ENCODE assay signal across 1 cellular context in genomic region chr17:34961093-34961911, GRCh38.
TF ChIP-seq lines count a peak whose summit lies in the region.

Gene CCT6B (minus strand): TSS chr17:34961460. CDS start chr17:34961393, 67 bp downstream.
Gene ZNF830 (plus strand): TSS chr17:34961540. CDS start chr17:34961567, 27 bp downstream.

TF ChIP-seq in HepG2, 621 proteins besides CTCF, POLR2A, EP300 and RAD21 (continued from another document and continues in another):
- TF ChIP-seq BCL3 (CRISPR knock-in tag; IDR thresholded peaks at IDR 0.05) (no peak; the same call in 1 of the 2 replicates), NFYC (CRISPR knock-in tag; IDR thresholded peaks at IDR 0.05) (peak; percentile 87), ISX (CRISPR knock-in tag; conservative IDR thresholded peaks at IDR 0.05) (0 out of 2 replicates have a peak, but pooled peaks have one; percentile 67), MAFF (IDR thresholded peaks at IDR 0.05; ENCODE audit: low read depth, low read length) (no peak), ISL2 (CRISPR knock-in tag; IDR thresholded peaks at IDR 0.05) (peak; percentile 68; the same call in 1 of the 2 replicates), ZNF567 (CRISPR knock-in tag; IDR thresholded peaks at IDR 0.05; ENCODE audit: borderline replicate concordance) (peak; percentile 68; the same call in 1 of the 2 replicates), ZNF572 (CRISPR knock-in tag; IDR thresholded peaks at IDR 0.05) (0 out of 2 replicates have a peak, but pooled peaks have one; percentile 22), ZNF230 (CRISPR knock-in tag; IDR thresholded peaks at IDR 0.05) (0 out of 2 replicates have a peak, but pooled peaks have one; percentile 64), ZBTB40 (IDR thresholded peaks at IDR 0.05) (peak; percentile 42; the same call in 1 of the 2 replicates), ZBTB40 (CRISPR knock-in tag; IDR thresholded peaks at IDR 0.05) (peak; percentile 74; the same call in 1 of the 2 replicates), ZNF530 (CRISPR knock-in tag; IDR thresholded peaks at IDR 0.05; ENCODE audit: low read depth) (no peak), RFXANK (CRISPR knock-in tag; IDR thresholded peaks at IDR 0.05) (no peak), ZNF136 (CRISPR knock-in tag; IDR thresholded peaks at IDR 0.05; ENCODE audit: low read depth) (no peak; the same call in 1 of the 2 replicates), TFAP4 (IDR thresholded peaks at IDR 0.05; ENCODE audit: borderline replicate concordance, low read depth) (no peak), DNMT1 (CRISPR knock-in tag; IDR thresholded peaks at IDR 0.05) (no peak), TFDP1 (CRISPR knock-in tag; IDR thresholded peaks at IDR 0.05; ENCODE audit: borderline replicate concordance) (no peak; the same call in 1 of the 2 replicates), RFX5 (IDR thresholded peaks at IDR 0.05; ENCODE audit: low read depth, low read length) (no peak; the same call in 1 of the 2 replicates), ZNF329 (CRISPR knock-in tag; IDR thresholded peaks at IDR 0.05; ENCODE audit: low read depth) (0 out of 2 replicates have a peak, but pooled peaks have one; percentile 55), CENPT (CRISPR knock-in tag; IDR thresholded peaks at IDR 0.05; ENCODE audit: low read depth) (0 out of 2 replicates have a peak, but pooled peaks have one; percentile 20), CHCHD3 (CRISPR knock-in tag; IDR thresholded peaks at IDR 0.05) (no peak), KAT8 (CRISPR knock-in tag; IDR thresholded peaks at IDR 0.05) (peak; percentile 98), KDM5A (IDR thresholded peaks at IDR 0.05; ENCODE audit: borderline replicate concordance, low read length) (peak; percentile 100), ZKSCAN5 (CRISPR knock-in tag; IDR thresholded peaks at IDR 0.05) (no peak), ZNF563 (CRISPR knock-in tag; IDR thresholded peaks at IDR 0.05) (0 out of 2 replicates have a peak, but pooled peaks have one; percentile 21), SAFB2 (CRISPR knock-in tag; IDR thresholded peaks at IDR 0.05; ENCODE audit: borderline replicate concordance, low read depth) (peak; percentile 73; the same call in 1 of the 2 replicates), ZNF441 (CRISPR knock-in tag; IDR thresholded peaks at IDR 0.05; ENCODE audit: borderline replicate concordance) (peak; percentile 80; the same call in 1 of the 2 replicates), ZNF280D (CRISPR knock-in tag; IDR thresholded peaks at IDR 0.05) (no peak), SRY (CRISPR knock-in tag; IDR thresholded peaks at IDR 0.05) (peak; percentile 91; the same call in 1 of the 2 replicates), EEA1 (CRISPR knock-in tag; IDR thresholded peaks at IDR 0.05; ENCODE audit: borderline replicate concordance) (no peak), ZNF333 (CRISPR knock-in tag; IDR thresholded peaks at IDR 0.05; ENCODE audit: borderline replicate concordance) (no peak), CBFB (CRISPR knock-in tag; IDR thresholded peaks at IDR 0.05) (peak; percentile 24; the same call in 1 of the 2 replicates), ZNF17 (CRISPR knock-in tag; IDR thresholded peaks at IDR 0.05) (no peak), KDM1A (CRISPR knock-in tag; IDR thresholded peaks at IDR 0.05) (no peak), ZBTB3 (CRISPR knock-in tag; IDR thresholded peaks at IDR 0.05; ENCODE audit: borderline replicate concordance, low read depth) (no peak), PREB (CRISPR knock-in tag; IDR thresholded peaks at IDR 0.05) (no peak), ZNF20 (CRISPR knock-in tag; IDR thresholded peaks at IDR 0.05) (0 out of 2 replicates have a peak, but pooled peaks have one; percentile 44), DMTF1 (CRISPR knock-in tag; IDR thresholded peaks at IDR 0.05) (no peak), IRF2 (CRISPR knock-in tag; IDR thresholded peaks at IDR 0.05) (peak; percentile 73; the same call in 1 of the 2 replicates), MXI1 (IDR thresholded peaks at IDR 0.05; ENCODE audit: borderline replicate concordance, low read depth, low read length) (peak; percentile 54; the same call in 1 of the 3 replicates), ZBTB1 (CRISPR knock-in tag; IDR thresholded peaks at IDR 0.05; ENCODE audit: borderline replicate concordance) (no peak), ZSCAN20 (CRISPR knock-in tag; IDR thresholded peaks at IDR 0.05; ENCODE audit: borderline replicate concordance) (no peak), THAP7 (CRISPR knock-in tag; IDR thresholded peaks at IDR 0.05) (no peak), NFKB2 (CRISPR knock-in tag; IDR thresholded peaks at IDR 0.05; ENCODE audit: borderline replicate concordance) (peak; percentile 78; the same call in 1 of the 2 replicates)
